Comparison of ENCODE assay signal across 11 cellular contexts in genomic region chr19:18108897-18109296, GRCh38. TPM values are rescaled to one million over a fixed set of nuclear protein-coding genes. Genes with fewer than 3 reads are reported as not detected.
DNase-seq lines count a peak whose midpoint lies in the region; ATAC-seq and TF ChIP-seq lines count a peak whose summit lies in the region.
"Had no signal": no experiment of that assay in that cellular context is flagged by ENCODE, and none has a peak within 500 bp of the region (broad histone marks: within the 10 kb centered on the region; RNA-seq: fewer than 3 reads in every experiment).

No MANE protein-coding gene starts in this region.

- H3K27me3 ChIP-seq in CD4-positive, alpha-beta T cell (ENCODE audit: control insufficient read depth, insufficient read depth, low read length) = no peaks in the 10 kb centered on the region
- no peaks in the 10 kb centered on the region for H3K27me3 ChIP-seq in OCI-LY1 (ENCODE audit: insufficient read depth, low read length)
- H3K27me3 ChIP-seq in ascending aorta = no peaks in the 10 kb centered on the region
- H3K27me3 ChIP-seq: MG63 had no signal

- no peaks in the 10 kb centered on the region for H3K9me2 ChIP-seq in OCI-LY1 (ENCODE audit: low read depth, low read length)

- no peak overlapping the region for H2AFZ ChIP-seq in OCI-LY1 (ENCODE audit: low read length)

- H3K4me3 ChIP-seq in OCI-LY1 (ENCODE audit: low read depth, low read length, poor library complexity, severe bottlenecking) = no peak overlapping the region
- H3K4me3 ChIP-seq in coronary artery = peak overlapping the region; percentile 90
- H3K4me3 ChIP-seq in ascending aorta = no peak overlapping the region

- DNase-seq in CD4-positive, alpha-beta T cell = no peak
- DNase-seq in coronary artery (ENCODE audit: low spot score) = no peak
- no peak for DNase-seq in ascending aorta (ENCODE audit: low spot score in 2 of 2)
- DNase-seq: activated naive CD4-positive, alpha-beta T cell treated with Interleukin-2 at 50 U/mL for 16 hours; MG63 had no signal

- ATAC-seq in CD4-positive, alpha-beta T cell (ENCODE audit: poor library complexity) = no peak
- no peak for ATAC-seq in HG03565 (IDR thresholded peaks at IDR 0.05; ENCODE audit: unreplicated experiment)
- no peak for ATAC-seq in GM18868 (IDR thresholded peaks at IDR 0.05; ENCODE audit: unreplicated experiment)
- ATAC-seq in HG03039 (IDR thresholded peaks at IDR 0.05; ENCODE audit: unreplicated experiment) = no peak

- H3K4me2 ChIP-seq in OCI-LY1 (ENCODE audit: low read length) = no peak overlapping the region

- peaks cover 12% of the 10 kb centered on the region; the same call in 1 of the 2 replicates for H3K36me3 ChIP-seq in OCI-LY1 (ENCODE audit: insufficient read depth, low read length)
- no peaks in the 10 kb centered on the region for H3K36me3 ChIP-seq in ascending aorta
- H3K36me3 ChIP-seq: MG63 had no signal

- H4K20me1 ChIP-seq in OCI-LY1 (ENCODE audit: insufficient read depth, low read length) = no peaks in the 10 kb centered on the region

- H3K9ac ChIP-seq in OCI-LY1 (ENCODE audit: low read length) = no peak overlapping the region; the same call in 1 of the 2 replicates

- peak overlapping the region; percentile 73 for H3K27ac Mint-ChIP-seq in CD4-positive, alpha-beta T cell
- peak overlapping the region; percentile 32 to 87 (median 78) for H3K27ac Mint-ChIP-seq in nephron

- H3K9me3 ChIP-seq in CD4-positive, alpha-beta T cell (ENCODE audit: control insufficient read depth, low read length) = no peaks in the 10 kb centered on the region
- H3K9me3 ChIP-seq in OCI-LY1 (ENCODE audit: low read length) (no peaks in the 10 kb centered on the region), ascending aorta (no peaks in the 10 kb centered on the region)
- H3K9me3 ChIP-seq: MG63 had no signal

- H3K4me3 Mint-ChIP-seq in CD4-positive, alpha-beta T cell = peak overlapping the region; percentile 86
- peak overlapping the region; percentile 83 for H3K4me3 Mint-ChIP-seq in nephron

- peaks cover 6% of the 10 kb centered on the region for H3K36me3 Mint-ChIP-seq in CD4-positive, alpha-beta T cell (ENCODE audit: low read depth)
- H3K36me3 Mint-ChIP-seq in nephron (ENCODE audit: low read depth) = no peaks in the 10 kb centered on the region

- H3K4me1 ChIP-seq in OCI-LY1 (ENCODE audit: insufficient read depth, low read length, severe bottlenecking) (peaks cover 50% of the 10 kb centered on the region), ascending aorta (peaks cover 0 to 14% of the 10 kb centered on the region in 2 donors)

- CTCF ChIA-PET in CD4-positive, alpha-beta T cell (lab: Charles Lee) = interaction anchor here (1.9 kb wide), 1 partner anchor 44 kb away, joined by 6 read pairs; the partner anchor contains the start of gene PIK3R2

- peaks cover 29% of the 10 kb centered on the region for H3K4me1 Mint-ChIP-seq in CD4-positive, alpha-beta T cell (ENCODE audit: low read depth)
- H3K4me1 Mint-ChIP-seq in nephron = peaks cover 7% of the 10 kb centered on the region

- no peaks in the 10 kb centered on the region for H3K9me3 Mint-ChIP-seq in CD4-positive, alpha-beta T cell
- no peaks in the 10 kb centered on the region for H3K9me3 Mint-ChIP-seq in nephron

- peaks cover 9% of the 10 kb centered on the region; the same call in 1 of the 2 replicates for H3F3A ChIP-seq in OCI-LY1 (ENCODE audit: insufficient read depth, low read length)

- H3K79me2 ChIP-seq in OCI-LY1 (ENCODE audit: insufficient read depth, low read length) = no peaks in the 10 kb centered on the region

- no peaks in the 10 kb centered on the region for H3K27me3 Mint-ChIP-seq in CD4-positive, alpha-beta T cell
- peaks cover 20% of the 10 kb centered on the region for H3K27me3 Mint-ChIP-seq in nephron (ENCODE audit: low read depth)

- intact Hi-C loops in CD4-positive, alpha-beta T cell (cut with DNase I, micrococcal nuclease) = no loop called here
- intact Hi-C loops in ascending aorta (cut with DNase I) = loop anchor here (10.0 kb wide), 1 partner anchor 306 kb away; the partner anchor contains the start of gene SSBP4

- H3K27ac ChIP-seq in CD4-positive, alpha-beta T cell (ENCODE audit: low read depth, low read length) = no peak overlapping the region
- peak overlapping the region; percentile 60 for H3K27ac ChIP-seq in OCI-LY1 (ENCODE audit: low read depth, low read length, poor library complexity, severe bottlenecking)
- H3K27ac ChIP-seq in coronary artery = peak overlapping the region in 1 of 2 donors; percentile 91
- peak overlapping the region in 1 of 2 donors; percentile 68 for H3K27ac ChIP-seq in ascending aorta
- H3K27ac ChIP-seq: epithelial cell of prostate had no signal

- POLR2A ChIA-PET in CD4-positive, alpha-beta T cell (lab: Charles Lee) = interaction anchor here (0.8 to 8.8 kb wide), 6 partner anchors 10 to 64 kb away, joined by 3 to 99 read pairs (median 12); partner anchors contain the start of genes IL12RB1, MAST3 and PIK3R2

- TF ChIP-seq CTCF in CD4-positive, alpha-beta T cell (IDR thresholded peaks at IDR 0.05) = no peak
- TF ChIP-seq CTCF in OCI-LY1 (IDR thresholded peaks at IDR 0.05; ENCODE audit: low read length) (no peak), coronary artery (IDR thresholded peaks at IDR 0.05) (no peak), nephron (IDR thresholded peaks at IDR 0.05; ENCODE audit: unreplicated experiment in 3 of 3) (no peak), ascending aorta (IDR thresholded peaks at IDR 0.05) (no peak)

RNA-seq across cellular contexts. Expression of gene MAST3, which starts 11.3 kb away (rescaled TPM):
- total RNA-seq in CD4-positive, alpha-beta T cell = 10 to 100 TPM; 16.1 to 16.4 TPM
- total RNA-seq in ascending aorta = 32.8 TPM

RNA-seq across cellular contexts. Expression of gene IL12RB1, which starts 22.2 kb away (rescaled TPM):
- total RNA-seq in CD4-positive, alpha-beta T cell = 10 to 100 TPM; 20.5 to 22.5 TPM
- total RNA-seq in ascending aorta = 1.5 TPM

RNA-seq across cellular contexts. Expression of gene PIK3R2, which starts 44.1 kb away (rescaled TPM):
- 1 to 10 TPM; 4.6 to 5.6 TPM for total RNA-seq in CD4-positive, alpha-beta T cell
- 43.1 TPM for total RNA-seq in ascending aorta
